29 cellular contexts compared by ENCODE assay signal in the genomic region with DNA sequence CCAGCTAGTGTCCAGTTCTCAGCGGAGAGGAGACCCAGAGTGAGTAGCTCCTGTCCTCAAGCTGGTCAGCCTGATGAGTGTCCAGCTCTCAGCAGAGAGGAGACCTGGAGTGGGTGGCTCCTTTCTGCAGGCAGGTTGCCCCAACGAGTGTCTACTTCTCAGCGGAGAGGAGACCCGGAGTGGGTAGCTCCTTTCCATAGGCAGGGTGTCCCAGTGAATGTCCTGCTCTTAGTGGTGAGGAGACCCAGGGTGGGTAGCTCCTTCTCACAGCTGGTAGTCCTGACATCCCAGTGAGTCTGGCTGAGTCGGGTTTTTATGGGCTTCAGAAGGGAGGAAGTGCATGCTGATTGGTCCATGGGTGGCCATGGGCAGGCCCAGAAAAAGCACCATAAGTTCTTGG.
"Had no signal": no experiment of that assay in that cellular context is flagged by ENCODE, and none has a peak within 500 bp of the region (broad histone marks: within the 10 kb centered on the region; RNA-seq: fewer than 3 reads in every experiment).

No MANE protein-coding gene starts in this region.

- H3K79me2 ChIP-seq: hepatocyte had no signal

- DNase-seq: colonic mucosa; effector CD8-positive, alpha-beta T cell; endodermal cell; foreskin keratinocyte; heart left ventricle; immature natural killer cell; islet precursor cell; kidney glomerular epithelial cell; left colon; left ventricle myocardium superior; lower lobe of right lung; mucosa of descending colon; naive B cell; pancreas; right lobe of liver; stimulated activated CD4-positive, alpha-beta T cell treated with anti-CD3 and anti-CD28 coated beads, Interleukin-12 subunit alpha, Interleukin-12 subunit beta, amount 100 ng/mL, for 4 hours; stimulated activated CD4-positive, alpha-beta T cell treated with anti-CD3 and anti-CD28 coated beads, Interleukin-1b, Interleukin-23, amount 100 ng/mL, for 48 hours; stimulated activated CD4-positive, alpha-beta T cell treated with anti-CD3 and anti-CD28 coated beads, Interleukin-4, amount 100 ng/mL, for 1 hour; stimulated activated CD8-positive, alpha-beta memory T cell treated with anti-CD3 and anti-CD28 coated beads, Interleukin-4, amount 100 ng/mL, for 48 hours; stimulated activated naive CD4-positive, alpha-beta T cell treated with Interleukin-2 at 50 U/mL for 16 hours; stomach; thyroid gland; trophoblast cell had no signal

- H3K4me3 ChIP-seq: colonic mucosa, esophagus muscularis mucosa, gastroesophageal sphincter, heart left ventricle, hepatocyte, lower lobe of right lung, mucosa of descending colon, pancreas, right lobe of liver, smooth muscle cell, stomach, thyroid gland had no signal

- H3K4me1 ChIP-seq: colonic mucosa, esophagus muscularis mucosa, foreskin keratinocyte, gastroesophageal sphincter, heart left ventricle, lower lobe of right lung, pancreas, right lobe of liver, stomach, thyroid gland had no signal

- ATAC-seq: foreskin keratinocyte, gastroesophageal sphincter, heart left ventricle, left colon, left ventricle myocardium superior, mucosa of descending colon, pancreas had no signal

- H3K36me3 ChIP-seq: colonic mucosa, neutrophil, pancreas, thyroid gland had no signal

- H3K27ac ChIP-seq: colonic mucosa, epithelial cell of prostate, esophagus muscularis mucosa, foreskin keratinocyte, gastroesophageal sphincter, heart left ventricle, hepatocyte, lower lobe of right lung, neutrophil, pancreas, right lobe of liver, stomach, thyroid gland had no signal

- H2AFZ ChIP-seq: hepatocyte had no signal

- H3K9me3 ChIP-seq: colonic mucosa, esophagus muscularis mucosa, gastroesophageal sphincter, lower lobe of right lung, mucosa of descending colon, pancreas, right lobe of liver, stomach, thyroid gland had no signal

- H3K27me3 ChIP-seq: colonic mucosa, esophagus muscularis mucosa, foreskin keratinocyte, gastroesophageal sphincter, heart left ventricle, hepatocyte, neutrophil, pancreas, right lobe of liver, stomach, thyroid gland had no signal

- FAIRE-seq: pancreas had no signal

- H3K4me2 ChIP-seq: hepatocyte, smooth muscle cell had no signal
